In genomic region chr20:35909176-35909575, GRCh38 we compare ENCODE assay signal across 2 cellular contexts.
TF ChIP-seq lines count a peak whose summit lies in the region.

No MANE protein-coding gene starts in this region.

TF ChIP-seq in HepG2, 621 proteins besides CTCF, POLR2A, EP300 and RAD21:
- TF ChIP-seq ZFP41 (CRISPR knock-in tag; IDR thresholded peaks at IDR 0.05; ENCODE audit: borderline replicate concordance): no peak
- TF ChIP-seq, protein P1, sequence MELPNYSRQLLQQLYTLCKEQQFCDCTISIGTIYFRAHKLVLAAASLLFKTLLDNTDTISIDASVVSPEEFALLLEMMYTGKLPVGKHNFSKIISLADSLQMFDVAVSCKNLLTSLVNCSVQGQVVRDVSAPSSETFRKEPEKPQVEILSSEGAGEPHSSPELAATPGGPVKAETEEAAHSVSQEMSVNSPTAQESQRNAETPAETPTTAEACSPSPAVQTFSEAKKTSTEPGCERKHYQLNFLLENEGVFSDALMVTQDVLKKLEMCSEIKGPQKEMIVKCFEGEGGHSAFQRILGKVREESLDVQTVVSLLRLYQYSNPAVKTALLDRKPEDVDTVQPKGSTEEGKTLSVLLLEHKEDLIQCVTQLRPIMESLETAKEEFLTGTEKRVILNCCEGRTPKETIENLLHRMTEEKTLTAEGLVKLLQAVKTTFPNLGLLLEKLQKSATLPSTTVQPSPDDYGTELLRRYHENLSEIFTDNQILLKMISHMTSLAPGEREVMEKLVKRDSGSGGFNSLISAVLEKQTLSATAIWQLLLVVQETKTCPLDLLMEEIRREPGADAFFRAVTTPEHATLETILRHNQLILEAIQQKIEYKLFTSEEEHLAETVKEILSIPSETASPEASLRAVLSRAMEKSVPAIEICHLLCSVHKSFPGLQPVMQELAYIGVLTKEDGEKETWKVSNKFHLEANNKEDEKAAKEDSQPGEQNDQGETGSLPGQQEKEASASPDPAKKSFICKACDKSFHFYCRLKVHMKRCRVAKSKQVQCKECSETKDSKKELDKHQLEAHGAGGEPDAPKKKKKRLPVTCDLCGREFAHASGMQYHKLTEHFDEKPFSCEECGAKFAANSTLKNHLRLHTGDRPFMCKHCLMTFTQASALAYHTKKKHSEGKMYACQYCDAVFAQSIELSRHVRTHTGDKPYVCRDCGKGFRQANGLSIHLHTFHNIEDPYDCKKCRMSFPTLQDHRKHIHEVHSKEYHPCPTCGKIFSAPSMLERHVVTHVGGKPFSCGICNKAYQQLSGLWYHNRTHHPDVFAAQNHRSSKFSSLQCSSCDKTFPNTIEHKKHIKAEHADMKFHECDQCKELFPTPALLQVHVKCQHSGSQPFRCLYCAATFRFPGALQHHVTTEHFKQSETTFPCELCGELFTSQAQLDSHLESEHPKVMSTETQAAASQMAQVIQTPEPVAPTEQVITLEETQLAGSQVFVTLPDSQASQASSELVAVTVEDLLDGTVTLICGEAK (IDR thresholded peaks at IDR 0.05): peak; percentile 49; the same call in 1 of the 2 replicates
- TF ChIP-seq, protein P1 (CRISPR knock-in tag; IDR thresholded peaks at IDR 0.05): no peak

TF ChIP-seq in GM12878, 131 proteins besides CTCF, POLR2A, EP300 and RAD21 (continues in another document):
- TF ChIP-seq SREBF2 (IDR thresholded peaks at IDR 0.05; ENCODE audit: low read length): no peak
- no peak for TF ChIP-seq LARP7 (IDR thresholded peaks at IDR 0.05)
- TF ChIP-seq, protein P2, sequence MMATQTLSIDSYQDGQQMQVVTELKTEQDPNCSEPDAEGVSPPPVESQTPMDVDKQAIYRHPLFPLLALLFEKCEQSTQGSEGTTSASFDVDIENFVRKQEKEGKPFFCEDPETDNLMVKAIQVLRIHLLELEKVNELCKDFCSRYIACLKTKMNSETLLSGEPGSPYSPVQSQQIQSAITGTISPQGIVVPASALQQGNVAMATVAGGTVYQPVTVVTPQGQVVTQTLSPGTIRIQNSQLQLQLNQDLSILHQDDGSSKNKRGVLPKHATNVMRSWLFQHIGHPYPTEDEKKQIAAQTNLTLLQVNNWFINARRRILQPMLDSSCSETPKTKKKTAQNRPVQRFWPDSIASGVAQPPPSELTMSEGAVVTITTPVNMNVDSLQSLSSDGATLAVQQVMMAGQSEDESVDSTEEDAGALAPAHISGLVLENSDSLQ (IDR thresholded peaks at IDR 0.05): peak; percentile 72
- TF ChIP-seq NR2C1 (IDR thresholded peaks at IDR 0.05): no peak
- no peak for TF ChIP-seq IRF5 (IDR thresholded peaks at IDR 0.05; ENCODE audit: borderline replicate concordance)
- TF ChIP-seq, protein P3, sequence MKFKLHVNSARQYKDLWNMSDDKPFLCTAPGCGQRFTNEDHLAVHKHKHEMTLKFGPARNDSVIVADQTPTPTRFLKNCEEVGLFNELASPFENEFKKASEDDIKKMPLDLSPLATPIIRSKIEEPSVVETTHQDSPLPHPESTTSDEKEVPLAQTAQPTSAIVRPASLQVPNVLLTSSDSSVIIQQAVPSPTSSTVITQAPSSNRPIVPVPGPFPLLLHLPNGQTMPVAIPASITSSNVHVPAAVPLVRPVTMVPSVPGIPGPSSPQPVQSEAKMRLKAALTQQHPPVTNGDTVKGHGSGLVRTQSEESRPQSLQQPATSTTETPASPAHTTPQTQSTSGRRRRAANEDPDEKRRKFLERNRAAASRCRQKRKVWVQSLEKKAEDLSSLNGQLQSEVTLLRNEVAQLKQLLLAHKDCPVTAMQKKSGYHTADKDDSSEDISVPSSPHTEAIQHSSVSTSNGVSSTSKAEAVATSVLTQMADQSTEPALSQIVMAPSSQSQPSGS (IDR thresholded peaks at IDR 0.05; ENCODE audit: low read length): 0 out of 2 replicates have a peak, but pooled peaks have one; percentile 32
- peak; percentile 27; the same call in 1 of the 2 replicates for TF ChIP-seq IRF4 (IDR thresholded peaks at IDR 0.05; ENCODE audit: low read depth, low read length)
- no peak for TF ChIP-seq CHD4 (IDR thresholded peaks at IDR 0.05)
- no peak for TF ChIP-seq MYC (IDR thresholded peaks at IDR 0.05; ENCODE audit: insufficient read depth, insufficient read length, insufficient replicate concordance, low read length, severe bottlenecking)
- TF ChIP-seq, protein P1 (IDR thresholded peaks at IDR 0.05; ENCODE audit: borderline replicate concordance): peak; percentile 35; the same call in 1 of the 2 replicates
- TF ChIP-seq NFYA (IDR thresholded peaks at IDR 0.05; ENCODE audit: borderline replicate concordance, low read depth, low read length): no peak
- TF ChIP-seq NR2F1 (conservative IDR thresholded peaks at IDR 0.05): peak; percentile 49
- TF ChIP-seq SUPT20H (IDR thresholded peaks at IDR 0.05; ENCODE audit: borderline replicate concordance, control insufficient read depth, low read depth, low read length): no peak
- TF ChIP-seq ZNF384 (IDR thresholded peaks at IDR 0.05; ENCODE audit: borderline replicate concordance, low read depth, low read length): no peak
- TF ChIP-seq CEBPB (IDR thresholded peaks at IDR 0.05; ENCODE audit: borderline replicate concordance in 1 of 2, low read depth in 2 of 2, low read length in 2 of 2): no peak
- peak; percentile 88 for TF ChIP-seq MTA2 (IDR thresholded peaks at IDR 0.05; ENCODE audit: low read depth)
- TF ChIP-seq IKZF1 (conservative IDR thresholded peaks at IDR 0.05): peak; percentile 44; the same call in 1 of the 2 replicates
- TF ChIP-seq SIN3A (IDR thresholded peaks at IDR 0.05; ENCODE audit: low read depth, low read length): no peak
- peak; percentile 70 for TF ChIP-seq JUNB (IDR thresholded peaks at IDR 0.05)
- TF ChIP-seq REST (IDR thresholded peaks at IDR 0.05; ENCODE audit: low read depth, low read length): no peak
- TF ChIP-seq FOXK2 (IDR thresholded peaks at IDR 0.05): no peak
- TF ChIP-seq, protein P4, sequence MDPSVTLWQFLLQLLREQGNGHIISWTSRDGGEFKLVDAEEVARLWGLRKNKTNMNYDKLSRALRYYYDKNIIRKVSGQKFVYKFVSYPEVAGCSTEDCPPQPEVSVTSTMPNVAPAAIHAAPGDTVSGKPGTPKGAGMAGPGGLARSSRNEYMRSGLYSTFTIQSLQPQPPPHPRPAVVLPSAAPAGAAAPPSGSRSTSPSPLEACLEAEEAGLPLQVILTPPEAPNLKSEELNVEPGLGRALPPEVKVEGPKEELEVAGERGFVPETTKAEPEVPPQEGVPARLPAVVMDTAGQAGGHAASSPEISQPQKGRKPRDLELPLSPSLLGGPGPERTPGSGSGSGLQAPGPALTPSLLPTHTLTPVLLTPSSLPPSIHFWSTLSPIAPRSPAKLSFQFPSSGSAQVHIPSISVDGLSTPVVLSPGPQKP (IDR thresholded peaks at IDR 0.05; ENCODE audit: low read depth, low read length): no peak
- TF ChIP-seq NR2C2 (IDR thresholded peaks at IDR 0.05; ENCODE audit: borderline replicate concordance, control insufficient read depth, insufficient read length, low read depth): no peak
- TF ChIP-seq ATF7 (IDR thresholded peaks at IDR 0.05; ENCODE audit: low read depth): peak; percentile 39; the same call in 1 of the 2 replicates
- TF ChIP-seq E2F4 (IDR thresholded peaks at IDR 0.05; ENCODE audit: low read depth, low read length): no peak
- TF ChIP-seq, protein P5, sequence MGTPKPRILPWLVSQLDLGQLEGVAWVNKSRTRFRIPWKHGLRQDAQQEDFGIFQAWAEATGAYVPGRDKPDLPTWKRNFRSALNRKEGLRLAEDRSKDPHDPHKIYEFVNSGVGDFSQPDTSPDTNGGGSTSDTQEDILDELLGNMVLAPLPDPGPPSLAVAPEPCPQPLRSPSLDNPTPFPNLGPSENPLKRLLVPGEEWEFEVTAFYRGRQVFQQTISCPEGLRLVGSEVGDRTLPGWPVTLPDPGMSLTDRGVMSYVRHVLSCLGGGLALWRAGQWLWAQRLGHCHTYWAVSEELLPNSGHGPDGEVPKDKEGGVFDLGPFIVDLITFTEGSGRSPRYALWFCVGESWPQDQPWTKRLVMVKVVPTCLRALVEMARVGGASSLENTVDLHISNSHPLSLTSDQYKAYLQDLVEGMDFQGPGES (IDR thresholded peaks at IDR 0.05): no peak
